Comparison of ENCODE assay signal across 19 cellular contexts in the genomic region with DNA sequence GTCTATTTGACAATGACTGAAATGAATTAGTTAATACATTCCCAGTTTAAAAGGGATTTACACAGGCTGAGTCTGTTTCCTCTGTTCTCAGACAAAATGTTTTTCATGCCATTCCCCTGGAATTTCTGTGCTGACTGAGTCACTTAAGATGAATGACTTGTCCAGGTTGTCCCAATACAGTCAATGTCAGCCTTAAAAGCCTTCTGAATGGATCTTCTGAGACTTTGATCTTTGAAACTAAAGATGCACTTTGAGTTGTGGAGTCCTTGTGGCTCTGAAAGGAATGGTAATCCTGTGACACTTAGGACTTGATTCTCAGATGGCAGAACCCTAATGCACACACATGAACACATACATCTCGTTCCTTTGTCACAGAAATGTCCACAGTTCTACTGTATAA.
"Had no signal": no experiment of that assay in that cellular context is flagged by ENCODE, and none has a peak within 500 bp of the region (broad histone marks: within the 10 kb centered on the region; RNA-seq: fewer than 3 reads in every experiment).

No MANE protein-coding gene starts in this region.

- H3K36me3 ChIP-seq: colonic mucosa, pancreas, thoracic aorta, upper lobe of left lung had no signal

- H3K4me1 ChIP-seq: colonic mucosa, pancreas, psoas muscle, upper lobe of left lung had no signal

- ATAC-seq: left ventricle myocardium superior; natural killer cell treated with Interleukin-12 subunit alpha and Interleukin-12 subunit beta and Interleukin-15 and Interleukin-18, amount 100 ng/mL, for 72 hours; pancreas; psoas muscle; right cardiac atrium; T-helper 17 cell had no signal

- H3K27me3 Mint-ChIP-seq: activated CD4-positive, alpha-beta memory T cell treated with anti-CD3 and anti-CD28 coated beads for 36 hours; activated naive CD4-positive, alpha-beta T cell treated with anti-CD3 and anti-CD28 coated beads, Interleukin-2, amount 10 ng/mL, durations not matched to agents 7 days and 5 days; natural killer cell treated with Interleukin-12 subunit alpha and Interleukin-12 subunit beta and Interleukin-15 and Interleukin-18, amount 100 ng/mL, for 72 hours; T-helper 17 cell had no signal

- H3K36me3 Mint-ChIP-seq: activated CD4-positive, alpha-beta memory T cell treated with anti-CD3 and anti-CD28 coated beads for 36 hours; activated naive CD4-positive, alpha-beta T cell treated with anti-CD3 and anti-CD28 coated beads, Interleukin-2, amount 10 ng/mL, durations not matched to agents 7 days and 5 days; natural killer cell treated with Interleukin-12 subunit alpha and Interleukin-12 subunit beta and Interleukin-15 and Interleukin-18, amount 100 ng/mL, for 72 hours had no signal

- H3K4me3 ChIP-seq: colonic mucosa, pancreas, psoas muscle, thoracic aorta, upper lobe of left lung had no signal

- H3K4me1 Mint-ChIP-seq: activated naive CD4-positive, alpha-beta T cell treated with anti-CD3 and anti-CD28 coated beads, Interleukin-2, amount 10 ng/mL, durations not matched to agents 7 days and 5 days; T-helper 17 cell had no signal

- H3K27ac ChIP-seq: colonic mucosa, epithelial cell of prostate, pancreas, psoas muscle, thoracic aorta, upper lobe of left lung had no signal

- H3K4me3 Mint-ChIP-seq: activated CD4-positive, alpha-beta memory T cell treated with anti-CD3 and anti-CD28 coated beads for 36 hours; activated naive CD4-positive, alpha-beta T cell treated with anti-CD3 and anti-CD28 coated beads, Interleukin-2, amount 10 ng/mL, durations not matched to agents 7 days and 5 days; natural killer cell treated with Interleukin-12 subunit alpha and Interleukin-12 subunit beta and Interleukin-15 and Interleukin-18, amount 100 ng/mL, for 72 hours; T-helper 17 cell had no signal

- DNase-seq: activated CD4-positive, alpha-beta memory T cell treated with anti-CD3 and anti-CD28 coated beads for 36 hours; activated CD4-positive, alpha-beta T cell treated with anti-CD3 and anti-CD28 coated beads for 4 hours; activated CD4-positive, CD25-positive, alpha-beta regulatory T cell; activated effector memory CD4-positive, alpha-beta T cell treated with anti-CD3 and anti-CD28 coated beads, Interleukin-2, amount 50 U/mL, for 16 hours; activated naive CD4-positive, alpha-beta T cell treated with anti-CD3 and anti-CD28 coated beads, Interleukin-2, amount 10 ng/mL, durations not matched to agents 7 days and 5 days; activated T-cell treated with anti-CD3 and anti-CD28 coated beads, Interleukin-2, amount 50 U/mL, for 48 hours; colonic mucosa; left ventricle myocardium superior; pancreas; psoas muscle; right cardiac atrium; stimulated activated CD4-positive, alpha-beta T cell treated with anti-CD3 and anti-CD28 coated beads, Interleukin-4, amount 100 ng/mL, for 24 hours; stimulated activated naive CD4-positive, alpha-beta T cell treated with Interleukin-2 at 50 U/mL for 16 hours; SW 1271; T-helper 17 cell; upper lobe of left lung had no signal

- H3K27me3 ChIP-seq: colonic mucosa, pancreas, upper lobe of left lung had no signal

- FAIRE-seq: pancreas had no signal

- H3K9me3 ChIP-seq: colonic mucosa, pancreas, psoas muscle, thoracic aorta, upper lobe of left lung had no signal

- H3K27ac Mint-ChIP-seq: activated CD4-positive, alpha-beta memory T cell treated with anti-CD3 and anti-CD28 coated beads for 36 hours; activated naive CD4-positive, alpha-beta T cell treated with anti-CD3 and anti-CD28 coated beads, Interleukin-2, amount 10 ng/mL, durations not matched to agents 7 days and 5 days; natural killer cell treated with Interleukin-12 subunit alpha and Interleukin-12 subunit beta and Interleukin-15 and Interleukin-18, amount 100 ng/mL, for 72 hours; T-helper 17 cell had no signal
